In genomic region chr19:46265217-46265828, GRCh38 we compare ENCODE assay signal across 8 cellular contexts. TPM values are rescaled to one million over a fixed set of nuclear protein-coding genes. Genes with fewer than 3 reads are reported as not detected.
DNase-seq lines count a peak whose midpoint lies in the region; ATAC-seq and TF ChIP-seq lines count a peak whose summit lies in the region.

No MANE protein-coding gene starts in this region.

- peaks cover 14 to 21% (median 17%) of the 10 kb centered on the region in 3 donors for H3K4me1 Mint-ChIP-seq in T-cell
- peaks cover 18% of the 10 kb centered on the region for H3K4me1 Mint-ChIP-seq in activated naive CD8-positive, alpha-beta T cell treated with anti-CD3 and anti-CD28 coated beads, Interleukin-2, amount 50 U/mL, for 24 hours

- H3K4me1 ChIP-seq in heart right ventricle = no peaks in the 10 kb centered on the region

- H3K4me3 Mint-ChIP-seq in T-cell = no peak overlapping the region
- H3K4me3 Mint-ChIP-seq in activated naive CD8-positive, alpha-beta T cell treated with anti-CD3 and anti-CD28 coated beads, Interleukin-2, amount 50 U/mL, for 24 hours = no peak overlapping the region

- no peaks in the 10 kb centered on the region for H3K9me3 ChIP-seq in heart right ventricle

- H3K9me3 Mint-ChIP-seq in T-cell = no peaks in the 10 kb centered on the region
- no peaks in the 10 kb centered on the region for H3K9me3 Mint-ChIP-seq in activated naive CD8-positive, alpha-beta T cell treated with anti-CD3 and anti-CD28 coated beads, Interleukin-2, amount 50 U/mL, for 24 hours

- intact Hi-C loops in heart right ventricle (cut with DNase I) = loop anchor here (1.0 to 5.0 kb wide), 6 partner anchors 183 to 238 kb away; no protein-coding TSS in a partner anchor

- no peaks in the 10 kb centered on the region for H3K36me3 ChIP-seq in heart right ventricle

- H3K36me3 Mint-ChIP-seq in T-cell = no peaks in the 10 kb centered on the region
- peaks cover 2% of the 10 kb centered on the region for H3K36me3 Mint-ChIP-seq in activated naive CD8-positive, alpha-beta T cell treated with anti-CD3 and anti-CD28 coated beads, Interleukin-2, amount 50 U/mL, for 24 hours (ENCODE audit: low read depth)

- WGBS in heart right ventricle, 2 donors = 18% methylated on average over 10 of the region's 10 CpGs

- no peak overlapping the region for H3K4me3 ChIP-seq in heart right ventricle

- H3K27me3 ChIP-seq in heart right ventricle = peaks cover 0 to 76% (median 40%) of the 10 kb centered on the region in 7 donors

- POLR2A ChIA-PET in T-cell (lab: Charles Lee) = interaction anchor here in 1 of 2 donors (0.6 kb wide), 1 partner anchor 1145 kb away, joined by 6 read pairs; no protein-coding TSS in a partner anchor

- H3K27me3 Mint-ChIP-seq in T-cell = peaks cover 31 to 44% of the 10 kb centered on the region in 2 donors
- H3K27me3 Mint-ChIP-seq in activated naive CD8-positive, alpha-beta T cell treated with anti-CD3 and anti-CD28 coated beads, Interleukin-2, amount 50 U/mL, for 24 hours = peaks cover 75% of the 10 kb centered on the region

- CTCF ChIA-PET in T-cell (lab: Charles Lee) = interaction anchor here (1.2 to 2.0 kb wide), 2 partner anchors 232 to 237 kb away, joined by 4 to 23 read pairs; no protein-coding TSS in a partner anchor

- ATAC-seq in T-cell (replicated peaks in 1 of 4) = peak; percentile 60 to 73 (median 64)
- peak; percentile 66 for ATAC-seq in activated naive CD8-positive, alpha-beta T cell treated with anti-CD3 and anti-CD28 coated beads, Interleukin-2, amount 50 U/mL, for 24 hours
- ATAC-seq in heart right ventricle = peak; percentile 71 to 88 (median 78)
- no peak for ATAC-seq in GM18870 (IDR thresholded peaks at IDR 0.05; ENCODE audit: unreplicated experiment)
- no peak for ATAC-seq in HG03520 (IDR thresholded peaks at IDR 0.05; ENCODE audit: unreplicated experiment)

- no peak overlapping the region for H3K27ac Mint-ChIP-seq in T-cell
- peak overlapping the region; percentile 11 for H3K27ac Mint-ChIP-seq in activated naive CD8-positive, alpha-beta T cell treated with anti-CD3 and anti-CD28 coated beads, Interleukin-2, amount 50 U/mL, for 24 hours

- DNase-seq in NCI-H128 (lab: John Stamatoyannopoulos, UW; ENCODE audit: unreplicated experiment) (peak; percentile 71), T-cell (peak; percentile 12 to 74 (median 55)), heart right ventricle (peak in 1 of 2 donors; percentile 67), retina (peak; percentile 74)
- DNase-seq in activated naive CD8-positive, alpha-beta T cell treated with anti-CD3 and anti-CD28 coated beads, Interleukin-2, amount 50 U/mL, for 24 hours = peak; percentile 72

- no peak overlapping the region for H3K27ac ChIP-seq in heart right ventricle

- TF ChIP-seq CTCF in GM12872 (IDR thresholded peaks at IDR 0.05; ENCODE audit: insufficient read depth, low read depth, low read length) (peak; percentile 74), heart right ventricle (IDR thresholded peaks at IDR 0.05) (peak; percentile 63 to 87 (median 83))

RNA-seq across cellular contexts. Expression of gene HIF3A, which starts 31.5 kb away (rescaled TPM):
- total RNA-seq in T-cell (under 1 TPM in 3 of 5 donors, not detected in 2; 0.13 to 0.76 (median 0.26) TPM), heart right ventricle (100 to 1,000 TPM in 1 of 10 donors, 10 to 100 TPM in 9; 22.7 to 141 (median 46.4) TPM)
- polyA plus RNA-seq in heart right ventricle = 100 to 1,000 TPM in 1 of 2 donors, 10 to 100 TPM in 1; 49.3 to 204 TPM

RNA-seq across cellular contexts. Expression of gene IGFL1, which starts 35.8 kb away (rescaled TPM):
- total RNA-seq in T-cell (not detected), heart right ventricle (not detected)
- not detected for polyA plus RNA-seq in heart right ventricle

Comparison
In these comparisons a context has a peak if more than half of its experiments do, and no peak if none do; other contexts are left out.
1. ATAC-seq: peak in T-cell (4 of 4), activated naive CD8-positive, alpha-beta T cell treated with anti-CD3 and anti-CD28 coated beads, Interleukin-2, amount 50 U/mL, for 24 hours (single experiment) and heart right ventricle (8 of 8); none in GM18870 (single experiment) and HG03520 (single experiment).
2. RNA of gene HIF3A, which starts 31.5 kb away (total RNA-seq): 22.7 to 141 TPM in heart right ventricle; 0.13 to 0.76 TPM in T-cell; every median in the first group is over 10 times any median in the second.